10 cellular contexts compared by ENCODE assay signal in the genomic region with DNA sequence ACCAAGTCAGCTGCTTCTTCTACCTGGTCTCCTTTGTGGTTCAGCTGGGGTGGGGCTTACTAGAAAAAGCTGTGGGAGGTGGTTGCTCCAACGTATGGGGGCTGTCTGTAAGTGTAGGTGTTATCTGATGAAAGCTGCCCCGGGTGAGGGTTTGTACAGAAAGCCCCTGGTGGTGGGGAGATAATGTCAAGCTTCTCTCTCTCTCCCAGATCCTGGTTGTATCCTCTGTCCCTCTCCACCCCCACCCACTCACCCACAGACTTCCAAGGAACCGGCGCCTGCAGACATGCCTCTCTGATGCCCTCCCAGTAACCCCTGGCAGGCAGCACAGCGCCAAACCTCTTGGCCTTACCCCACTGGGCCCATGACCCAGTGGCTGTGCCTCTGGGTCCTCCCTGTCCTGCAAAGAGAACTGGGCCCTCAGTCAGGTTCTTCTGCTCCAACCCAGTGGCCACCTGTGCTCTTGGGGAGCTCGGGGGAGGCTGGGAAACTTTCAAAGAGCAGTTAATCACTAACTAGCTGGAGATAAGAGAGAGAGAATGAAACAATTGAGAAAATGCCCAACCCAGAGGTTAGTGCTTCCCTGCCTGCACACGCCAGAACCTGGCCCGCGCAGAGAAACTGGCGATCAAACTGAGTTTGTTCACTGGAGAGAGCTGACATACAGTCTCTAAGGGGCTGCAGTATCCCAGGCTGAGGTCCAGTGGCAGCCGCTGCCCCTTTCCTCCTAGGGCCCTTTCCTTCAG. TPM values are rescaled to one million over a fixed set of nuclear protein-coding genes. Genes with fewer than 3 reads are reported as not detected.
DNase-seq lines count a peak whose midpoint lies in the region; ATAC-seq, FAIRE-seq and TF ChIP-seq lines count a peak whose summit lies in the region.
"Had no signal": no experiment of that assay in that cellular context is flagged by ENCODE, and none has a peak within 500 bp of the region (broad histone marks: within the 10 kb centered on the region; RNA-seq: fewer than 3 reads in every experiment).

No MANE protein-coding gene starts in this region.

- TF ChIP-seq CTCF in bronchial epithelial cell (IDR thresholded peaks at IDR 0.05; ENCODE audit: insufficient read depth, low read length, severe bottlenecking) = no peak
- no peak for TF ChIP-seq CTCF in mucosa of descending colon (IDR thresholded peaks at IDR 0.05)

- H3K4me3 ChIP-seq in HUES48 (ENCODE audit: low read depth, low read length) = no peak overlapping the region
- H3K4me3 ChIP-seq in bronchial epithelial cell (ENCODE audit: low read depth, low read length) = no peak overlapping the region
- no peak overlapping the region for H3K4me3 ChIP-seq in mucosa of descending colon

- H3K9ac ChIP-seq in HUES48 (ENCODE audit: low read depth, low read length) = no peak overlapping the region

- H3K9me3 Mint-ChIP-seq in activated CD8-positive, alpha-beta T cell treated with anti-CD3 and anti-CD28 coated beads, Interleukin-2, amount 10 ng/mL, durations not matched to agents 7 days and 5 days (ENCODE audit: insufficient read depth) = no peaks in the 10 kb centered on the region

- peak; percentile 75 for ATAC-seq in mucosa of descending colon
- ATAC-seq in activated CD8-positive, alpha-beta T cell treated with anti-CD3 and anti-CD28 coated beads, Interleukin-2, amount 10 ng/mL, durations not matched to agents 7 days and 5 days = no peak

- intact Hi-C loops in mucosa of descending colon (cut with DNase I, micrococcal nuclease) = no loop called here

- no peak overlapping the region for H3K4me3 Mint-ChIP-seq in activated CD8-positive, alpha-beta T cell treated with anti-CD3 and anti-CD28 coated beads, Interleukin-2, amount 10 ng/mL, durations not matched to agents 7 days and 5 days

- POLR2A ChIA-PET in activated CD8-positive, alpha-beta T cell treated with anti-CD3 and anti-CD28 coated beads, Interleukin-2, amount 10 ng/mL, durations not matched to agents 7 days and 5 days (lab: Charles Lee) = no interaction called here

- CTCF ChIA-PET in activated CD8-positive, alpha-beta T cell treated with anti-CD3 and anti-CD28 coated beads, Interleukin-2, amount 10 ng/mL, durations not matched to agents 7 days and 5 days (lab: Charles Lee) = no interaction called here

- H3K27ac Mint-ChIP-seq in activated CD8-positive, alpha-beta T cell treated with anti-CD3 and anti-CD28 coated beads, Interleukin-2, amount 10 ng/mL, durations not matched to agents 7 days and 5 days = no peak overlapping the region

- H3K36me3 Mint-ChIP-seq in activated CD8-positive, alpha-beta T cell treated with anti-CD3 and anti-CD28 coated beads, Interleukin-2, amount 10 ng/mL, durations not matched to agents 7 days and 5 days (ENCODE audit: low read depth) = no peaks in the 10 kb centered on the region

- H3K27ac ChIP-seq in HUES48 (ENCODE audit: low read depth, low read length) = peak overlapping the region; percentile 68

- no peak for FAIRE-seq in bronchial epithelial cell (lab: Jason Lieb, UNC)

- H3K9me3 ChIP-seq in HUES48 (ENCODE audit: control insufficient read depth, insufficient read depth, low read length) (no peaks in the 10 kb centered on the region), mucosa of descending colon (no peaks in the 10 kb centered on the region)

- H3K27me3 ChIP-seq in HUES48 (ENCODE audit: control insufficient read depth, insufficient read depth, low read length) = no peaks in the 10 kb centered on the region
- no peaks in the 10 kb centered on the region for H3K27me3 ChIP-seq in bronchial epithelial cell (ENCODE audit: control insufficient read depth, insufficient read depth, low read length)

- H3K4me1 ChIP-seq in HUES48 (ENCODE audit: control insufficient read depth, insufficient read depth, low read length) (no peaks in the 10 kb centered on the region), mucosa of descending colon (ENCODE audit: low read depth) (peaks cover 33% of the 10 kb centered on the region)

- H3K27me3 Mint-ChIP-seq in activated CD8-positive, alpha-beta T cell treated with anti-CD3 and anti-CD28 coated beads, Interleukin-2, amount 10 ng/mL, durations not matched to agents 7 days and 5 days (ENCODE audit: low read depth) = peaks cover 6% of the 10 kb centered on the region

- DNase-seq in A172 (ENCODE audit: low spot score) = peak; percentile 85
- peak; percentile 65 for DNase-seq in bronchial epithelial cell (ENCODE audit: low read depth)
- peak; percentile 79 to 80 (median 80) for DNase-seq in mucosa of descending colon
- no peak for DNase-seq in effector CD4-positive, alpha-beta T cell
- DNase-seq in activated CD8-positive, alpha-beta T cell treated with anti-CD3 and anti-CD28 coated beads, Interleukin-2, amount 10 ng/mL, durations not matched to agents 7 days and 5 days = no peak
- DNase-seq in NCI-H187 (lab: John Stamatoyannopoulos, UW) = no peak
- no peak for DNase-seq in NCI-H1436 (lab: John Stamatoyannopoulos, UW)
- DNase-seq: activated CD8-positive, alpha-beta memory T cell treated with anti-CD3 and anti-CD28 coated beads for 24 hours; central memory CD4-positive, alpha-beta T cell had no signal

- H3K4me1 Mint-ChIP-seq in activated CD8-positive, alpha-beta T cell treated with anti-CD3 and anti-CD28 coated beads, Interleukin-2, amount 10 ng/mL, durations not matched to agents 7 days and 5 days (ENCODE audit: low read depth) = peaks cover 9% of the 10 kb centered on the region

- H3K36me3 ChIP-seq in HUES48 (ENCODE audit: control insufficient read depth, insufficient read depth, low read length) (no peaks in the 10 kb centered on the region), bronchial epithelial cell (ENCODE audit: control insufficient read depth, insufficient read depth, low read length) (no peaks in the 10 kb centered on the region), mucosa of descending colon (ENCODE audit: low read depth) (no peaks in the 10 kb centered on the region)

RNA-seq across cellular contexts. Expression of a gene that starts 20.4 kb away (rescaled TPM):
- 0.14 TPM in 1 of 2 replicates, not detected in the other for total RNA-seq in A172 (2014; rRNA removed; shearing (Covaris generic))
- total RNA-seq in bronchial epithelial cell (239 and 322 TPM in 2 replicates), mucosa of descending colon (100 to 1,000 TPM; 125 to 372 (median 259) TPM)
- not detected for total RNA-seq in activated CD8-positive, alpha-beta T cell treated with anti-CD3 and anti-CD28 coated beads, Interleukin-2, amount 10 ng/mL, durations not matched to agents 7 days and 5 days

Comparison
In these comparisons a context has a peak if more than half of its experiments do, and no peak if none do; other contexts are left out.
1. DNase-seq: peak in A172 (single experiment), bronchial epithelial cell (single experiment) and mucosa of descending colon (3 of 3); none in effector CD4-positive, alpha-beta T cell (single experiment), activated CD8-positive, alpha-beta T cell treated with anti-CD3 and anti-CD28 coated beads, Interleukin-2, amount 10 ng/mL, durations not matched to agents 7 days and 5 days (single experiment), NCI-H187 (0 of 2) and NCI-H1436 (single experiment).
2. RNA of a gene that starts 20.4 kb away (total RNA-seq): 125 to 372 TPM in mucosa of descending colon and 239 to 322 TPM in bronchial epithelial cell; 0.14 TPM in A172 and not detected in activated CD8-positive, alpha-beta T cell treated with anti-CD3 and anti-CD28 coated beads, Interleukin-2, amount 10 ng/mL, durations not matched to agents 7 days and 5 days; every median in the first group is over 100 times any median in the second.